Comparison of ENCODE assay signal across 8 cellular contexts in genomic region chr3:111989061-111989678, GRCh38. TPM values are rescaled to one million over a fixed set of nuclear protein-coding genes. Genes with fewer than 3 reads are reported as not detected.
A peak's percentile ranks its signal among the peaks of the same experiment; 100 is the strongest.
DNase-seq lines count a peak whose midpoint lies in the region; ATAC-seq and TF ChIP-seq lines count a peak whose summit lies in the region.

No MANE protein-coding gene starts in this region.

- H3K27ac Mint-ChIP-seq in immature natural killer cell = no peak overlapping the region

- peaks cover 18 to 41% of the 10 kb centered on the region in 2 donors for H3K36me3 ChIP-seq in ascending aorta

- no peaks in the 10 kb centered on the region for H3K9me3 Mint-ChIP-seq in immature natural killer cell

- no peaks in the 10 kb centered on the region for H3K9me3 ChIP-seq in ascending aorta

- H3K27me3 Mint-ChIP-seq in immature natural killer cell (ENCODE audit: low read depth in 3 of 3) = no peaks in the 10 kb centered on the region

- H3K4me1 ChIP-seq in ascending aorta = no peaks in the 10 kb centered on the region

- intact Hi-C loops in ascending aorta (cut with DNase I) = loop anchor here (2.0 kb wide), 1 partner anchor 24 kb away; no protein-coding TSS in a partner anchor

- H3K36me3 Mint-ChIP-seq in immature natural killer cell = peaks cover 22 to 34% (median 24%) of the 10 kb centered on the region in 3 donors

- peak; percentile 44 to 66 (median 50) for TF ChIP-seq CTCF in ascending aorta (IDR thresholded peaks at IDR 0.05)

- H3K4me3 Mint-ChIP-seq in immature natural killer cell = no peak overlapping the region

- H3K27me3 ChIP-seq in ascending aorta = no peaks in the 10 kb centered on the region

- ATAC-seq in GM19025 (IDR thresholded peaks at IDR 0.05; ENCODE audit: low read depth, unreplicated experiment) (peak; percentile 91), HG03103 (IDR thresholded peaks at IDR 0.05; ENCODE audit: low read depth, unreplicated experiment) (peak; percentile 82)

- H3K27ac ChIP-seq in ascending aorta = no peak overlapping the region

- peak; percentile 72 for DNase-seq in COR-L47 (lab: John Stamatoyannopoulos, UW)
- DNase-seq in NCI-H2171 (lab: John Stamatoyannopoulos, UW) = peak; percentile 42
- no peak for DNase-seq in ascending aorta (ENCODE audit: low spot score in 2 of 2)
- peak; percentile 9 to 23 (median 14) for DNase-seq in immature natural killer cell
- DNase-seq in superior temporal gyrus (ENCODE audit: extremely low spot score) = peak; percentile 89
- no peak for DNase-seq in occipital lobe (lab: John Stamatoyannopoulos, UW)

- H3K4me3 ChIP-seq in ascending aorta = no peak overlapping the region

- peaks cover 4 to 27% of the 10 kb centered on the region in 2 donors for H3K4me1 Mint-ChIP-seq in immature natural killer cell

RNA-seq across cellular contexts. Expression of gene TAGLN3, which starts 9.6 kb away (rescaled TPM):
- total RNA-seq in ascending aorta = not detected
- not detected for polyA plus RNA-seq in immature natural killer cell
- total RNA-seq in occipital lobe = 151 TPM

RNA-seq across cellular contexts. Expression of gene ABHD10, which starts 10.3 kb away (rescaled TPM):
- total RNA-seq in ascending aorta = 18.6 TPM
- polyA plus RNA-seq in immature natural killer cell = 10 to 100 TPM; 22.2 to 27.7 (median 24.2) TPM
- total RNA-seq in occipital lobe = 89.5 TPM

RNA-seq across cellular contexts. Expression of gene TMPRSS7, which starts 45.4 kb away (rescaled TPM):
- total RNA-seq in ascending aorta = not detected
- not detected for polyA plus RNA-seq in immature natural killer cell
- total RNA-seq in occipital lobe = 0.47 TPM

Comparison
In these comparisons a context has a peak if more than half of its experiments do, and no peak if none do; other contexts are left out.
1. DNase-seq: peak in COR-L47 (single experiment), NCI-H2171 (single experiment), immature natural killer cell (3 of 3) and superior temporal gyrus (single experiment); none in ascending aorta (0 of 2) and occipital lobe (single experiment).
2. RNA of gene TAGLN3, which starts 9.6 kb away (total RNA-seq): 151 TPM in occipital lobe (single experiment); not detected in ascending aorta (single experiment); every median in the first group is over 100 times any median in the second.